ENCODE assay signal across 1 cellular context in the genomic region with DNA sequence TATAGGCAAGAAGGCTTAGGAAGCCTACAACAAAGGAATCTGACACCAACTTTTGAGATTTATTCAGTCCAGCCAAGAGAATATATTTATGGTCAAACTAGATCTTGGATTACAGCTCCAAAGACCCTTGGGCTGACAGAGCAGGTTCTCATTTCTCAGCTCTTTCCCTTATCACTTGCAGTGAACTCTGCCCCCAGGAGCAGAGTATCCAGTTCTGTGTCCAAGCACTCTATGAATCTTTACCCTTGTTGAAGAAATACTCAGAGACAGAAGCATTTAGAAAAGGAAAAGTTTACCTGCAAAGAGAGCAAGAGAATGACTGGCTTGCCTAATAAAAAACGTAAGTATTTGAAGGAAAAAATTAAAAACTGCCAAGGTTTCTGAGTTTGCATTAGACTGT.
A peak's percentile ranks its signal among the peaks of the same experiment; 100 is the strongest.
TF ChIP-seq lines count a peak whose summit lies in the region.

No MANE protein-coding gene starts in this region.

TF ChIP-seq in HepG2, 621 proteins besides CTCF, POLR2A, EP300 and RAD21:
- TF ChIP-seq HNF4G (IDR thresholded peaks at IDR 0.05; ENCODE audit: borderline replicate concordance, low read depth, low read length) (peak; percentile 36; the same call in 1 of the 2 replicates), HNF4G (CRISPR knock-in tag; IDR thresholded peaks at IDR 0.05; ENCODE audit: borderline replicate concordance, low read depth) (no peak), HNF4A (CRISPR knock-in tag; IDR thresholded peaks at IDR 0.05) (peak; percentile 80), MTA1 (CRISPR knock-in tag; IDR thresholded peaks at IDR 0.05; ENCODE audit: borderline replicate concordance) (no peak)
